ENCODE assay signal across 8 cellular contexts in genomic region chr12:56448860-56449621, GRCh38. TPM values are rescaled to one million over a fixed set of nuclear protein-coding genes. Genes with fewer than 3 reads are reported as not detected.
DNase-seq lines count a peak whose midpoint lies in the region; ATAC-seq and TF ChIP-seq lines count a peak whose summit lies in the region.

Gene TIMELESS, minus strand, starts transcription at chr12:56449426. Its CDS starts 15,256 bp downstream, at chr12:56434170.

- peak within 1 kb of the TSS; percentile 88 for H3K4me3 Mint-ChIP-seq in activated CD4-positive, alpha-beta memory T cell treated with anti-CD3 and anti-CD28 coated beads for 36 hours

- TF ChIP-seq POLR2A in right lobe of liver (IDR thresholded peaks at IDR 0.05), result peak; percentile 75

- H3K4me1 Mint-ChIP-seq in activated CD4-positive, alpha-beta memory T cell treated with anti-CD3 and anti-CD28 coated beads for 36 hours (ENCODE audit: low read depth), result peaks cover 18% of the 10 kb centered on the region

- H3K27me3 Mint-ChIP-seq in activated CD4-positive, alpha-beta memory T cell treated with anti-CD3 and anti-CD28 coated beads for 36 hours, result no peaks in the 10 kb centered on the region

- DNase-seq in NCI-H774 (lab: John Stamatoyannopoulos, UW) (peak; percentile 94), right lobe of liver (peak; percentile 91 to 94 (median 92))
- peak; percentile 92 for DNase-seq in activated CD4-positive, alpha-beta memory T cell treated with anti-CD3 and anti-CD28 coated beads for 36 hours
- peak; percentile 77 to 83 for DNase-seq in stimulated activated CD4-positive, alpha-beta T cell treated with anti-CD3 and anti-CD28 coated beads, Interleukin-4, amount 100 ng/mL, for 4 hours

- H3K9me3 ChIP-seq in duodenal mucosa (ENCODE audit: control insufficient read depth in 1 of 2, low read length in 2 of 2) (no peaks in the 10 kb centered on the region), right lobe of liver (no peaks in the 10 kb centered on the region)

- H3K36me3 ChIP-seq in duodenal mucosa (ENCODE audit: control insufficient read depth in 1 of 2, insufficient read depth in 2 of 2, low read length in 2 of 2) (no peaks in the 10 kb centered on the region), right lobe of liver (no peaks in the 10 kb centered on the region)

- peaks cover 15% of the 10 kb centered on the region for H3K36me3 Mint-ChIP-seq in activated CD4-positive, alpha-beta memory T cell treated with anti-CD3 and anti-CD28 coated beads for 36 hours

- POLR2A ChIA-PET in activated CD4-positive, alpha-beta memory T cell treated with anti-CD3 and anti-CD28 coated beads for 36 hours (lab: Charles Lee), result interaction anchor here (0.6 to 3.0 kb wide), 15 partner anchors 12 to 697 kb away, joined by 3 to 17 read pairs (median 4); partner anchors contain the start of genes CNPY2, IL23A, RNF41 and SPRYD4

- intact Hi-C loops in activated CD4-positive, alpha-beta memory T cell treated with anti-CD3 and anti-CD28 coated beads for 36 hours (cut with micrococcal nuclease), result loop anchor here (1.0 to 5.0 kb wide), 6 partner anchors 19 to 622 kb away; partner anchors contain the start of genes DNAJC14, IL23A, PAN2 and RPL41
- intact Hi-C loops in right lobe of liver (cut with DNase I), result no loop called here

- TF ChIP-seq CTCF in C4-2B (conservative IDR thresholded peaks at IDR 0.05), result no peak
- TF ChIP-seq CTCF in right lobe of liver (IDR thresholded peaks at IDR 0.05), result no peak

- peak within 1 kb of the TSS; percentile 81 for H3K27ac ChIP-seq in C4-2B
- H3K27ac ChIP-seq in duodenal mucosa (ENCODE audit: low read depth, low read length), result peak within 1 kb of the TSS; percentile 43
- H3K27ac ChIP-seq in right lobe of liver, result peak within 1 kb of the TSS; percentile 56 to 83 (median 71)

- no peaks in the 10 kb centered on the region for H3K27me3 ChIP-seq in duodenal mucosa (ENCODE audit: control insufficient read depth in 1 of 2, insufficient read depth in 2 of 2, low read length in 2 of 2)
- H3K27me3 ChIP-seq in right lobe of liver, result no peaks in the 10 kb centered on the region

- H3K9ac ChIP-seq in duodenal mucosa (ENCODE audit: low read depth in 1 of 2, low read length in 2 of 2), result peak within 1 kb of the TSS; percentile 77 to 85

- peaks cover 3% of the 10 kb centered on the region for H3K9me3 Mint-ChIP-seq in activated CD4-positive, alpha-beta memory T cell treated with anti-CD3 and anti-CD28 coated beads for 36 hours

- ATAC-seq in GM19372 (IDR thresholded peaks at IDR 0.05; ENCODE audit: low read depth, unreplicated experiment) (peak; percentile 93), HG03558 (IDR thresholded peaks at IDR 0.05; ENCODE audit: extremely low read depth, unreplicated experiment) (peak; percentile 82), right lobe of liver (peak; percentile 97 to 98 (median 98))

- WGBS in right lobe of liver (ENCODE audit: insufficient coverage, low coverage, low lambda C conversion rate, missing lambda C conversion rate), result under 1% methylated on average over 14 of the region's 58 CpGs

- H3K4me1 ChIP-seq in duodenal mucosa (ENCODE audit: control insufficient read depth in 1 of 2, insufficient read depth in 2 of 2, low read length in 2 of 2), result peaks cover 0 to 3% of the 10 kb centered on the region in 2 donors
- H3K4me1 ChIP-seq in right lobe of liver, result no peaks in the 10 kb centered on the region

- CTCF ChIA-PET in activated CD4-positive, alpha-beta memory T cell treated with anti-CD3 and anti-CD28 coated beads for 36 hours (lab: Charles Lee), result interaction anchor here (0.7 to 4.9 kb wide), 18 partner anchors 10 to 329 kb away, joined by 3 to 39 read pairs (median 4); partner anchors contain the start of genes CNPY2, CS, RBMS2 and SMARCC2

- H3K27ac Mint-ChIP-seq in activated CD4-positive, alpha-beta memory T cell treated with anti-CD3 and anti-CD28 coated beads for 36 hours, result peak within 1 kb of the TSS; percentile 93

- H3K4me3 ChIP-seq in duodenal mucosa (ENCODE audit: low read depth in 1 of 2, low read length in 2 of 2), result peak within 1 kb of the TSS; percentile 89 to 95
- H3K4me3 ChIP-seq in right lobe of liver, result peak within 1 kb of the TSS; percentile 66 to 92 (median 77)

RNA-seq across cellular contexts. Expression of gene TIMELESS, which starts in this region (rescaled TPM):
- total RNA-seq in activated CD4-positive, alpha-beta memory T cell treated with anti-CD3 and anti-CD28 coated beads for 36 hours, result 10 to 100 TPM; 60.1 to 62.6 TPM
- total RNA-seq in right lobe of liver, result 10 to 100 TPM in 2 of 6 experiments, 1 to 10 TPM in 4; 8.0 to 10.8 (median 9.1) TPM

Comparison
In these comparisons a context has a peak if more than half of its experiments do, and no peak if none do; other contexts are left out.
1. Peak in every context shown above with its lines: DNase-seq, ATAC-seq, H3K4me3 ChIP-seq and H3K27ac ChIP-seq.
2. RNA of gene TIMELESS (total RNA-seq): 60.1 to 62.6 TPM in activated CD4-positive, alpha-beta memory T cell treated with anti-CD3 and anti-CD28 coated beads for 36 hours; 8.0 to 10.8 TPM in right lobe of liver; every median in the first group is over 4 times any median in the second.